ENCODE assay signal across 13 cellular contexts in genomic region chr10:128483216-128483615, GRCh38.
A peak's percentile ranks its signal among the peaks of the same experiment; 100 is the strongest.
DNase-seq lines count a peak whose midpoint lies in the region; ATAC-seq and TF ChIP-seq lines count a peak whose summit lies in the region.
"Had no signal": no experiment of that assay in that cellular context is flagged by ENCODE, and none has a peak within 500 bp of the region (broad histone marks: within the 10 kb centered on the region; RNA-seq: fewer than 3 reads in every experiment).

No MANE protein-coding gene starts in this region.

- no peaks in the 10 kb centered on the region for H3K27me3 Mint-ChIP-seq in chondrocyte (ENCODE audit: low read depth)
- H3K27me3 Mint-ChIP-seq: B cell had no signal

- H3K27ac ChIP-seq in lower lobe of right lung = no peak overlapping the region
- no peak overlapping the region for H3K27ac ChIP-seq in spleen
- H3K27ac ChIP-seq: BLaER1 treated with 17β-estradiol and CSF1 and Interleukin-3, amounts not matched to agents 10 nM and 100 nM; GM23248 had no signal

- no peaks in the 10 kb centered on the region for H3K36me3 Mint-ChIP-seq in chondrocyte (ENCODE audit: low read depth)
- H3K36me3 Mint-ChIP-seq: CD8-positive, alpha-beta T cell had no signal

- H3K9me3 ChIP-seq in lower lobe of right lung (no peaks in the 10 kb centered on the region), spleen (peaks cover 0 to 9% (median 0%) of the 10 kb centered on the region in 8 donors)

- TF ChIP-seq CTCF in chondrocyte (IDR thresholded peaks at IDR 0.05) = no peak
- no peak for TF ChIP-seq CTCF in lower lobe of right lung (IDR thresholded peaks at IDR 0.05)
- TF ChIP-seq CTCF in spleen (IDR thresholded peaks at IDR 0.05 in 8 of 11, conservative IDR thresholded peaks at IDR 0.05 in 3 of 11) = no peak

- no peaks in the 10 kb centered on the region for H3K4me1 ChIP-seq in lower lobe of right lung
- no peaks in the 10 kb centered on the region for H3K4me1 ChIP-seq in spleen

- no peak for ATAC-seq in lower lobe of right lung
- ATAC-seq in GM21526 (IDR thresholded peaks at IDR 0.05; ENCODE audit: low FRiP score, unreplicated experiment) = no peak
- ATAC-seq: CD8-positive, alpha-beta T cell had no signal

- intact Hi-C loops in lower lobe of right lung (cut with DNase I) = no loop called here
- intact Hi-C loops in spleen (cut with DNase I; ENCODE audit: low total_unique reads) = no loop called here

- H3K4me1 Mint-ChIP-seq in chondrocyte (ENCODE audit: low read depth) = no peaks in the 10 kb centered on the region
- H3K4me1 Mint-ChIP-seq: B cell had no signal

- 84 to 89% (median 87%) methylated on average over 10 to 16 of the region's 16 CpGs for WGBS in spleen, 5 donors

- no peak overlapping the region for H3K27ac Mint-ChIP-seq in chondrocyte (ENCODE audit: unreplicated experiment)
- H3K27ac Mint-ChIP-seq: B cell; CD8-positive, alpha-beta T cell had no signal

- H3K9me3 Mint-ChIP-seq in chondrocyte (ENCODE audit: low read depth) = peaks cover 19% of the 10 kb centered on the region
- H3K9me3 Mint-ChIP-seq: CD8-positive, alpha-beta T cell had no signal

- no peaks in the 10 kb centered on the region for H3K36me3 ChIP-seq in lower lobe of right lung
- no peaks in the 10 kb centered on the region for H3K36me3 ChIP-seq in spleen
- H3K36me3 ChIP-seq: BLaER1 treated with 17β-estradiol and CSF1 and Interleukin-3, amounts not matched to agents 10 nM and 100 nM had no signal

- H3K4me3 ChIP-seq in lower lobe of right lung (no peak overlapping the region), spleen (no peak overlapping the region)
- H3K4me3 ChIP-seq: BLaER1 treated with 17β-estradiol and CSF1 and Interleukin-3, amounts not matched to agents 10 nM and 100 nM; GM23248 had no signal

- no peak overlapping the region for H3K4me3 Mint-ChIP-seq in chondrocyte (ENCODE audit: unreplicated experiment)
- H3K4me3 Mint-ChIP-seq: B cell; CD8-positive, alpha-beta T cell had no signal

- H3K27me3 ChIP-seq in lower lobe of right lung (ENCODE audit: low read depth) (no peaks in the 10 kb centered on the region), spleen (replicated peaks in 1 of 7) (no peaks in the 10 kb centered on the region)
- H3K27me3 ChIP-seq: BLaER1 treated with 17β-estradiol and CSF1 and Interleukin-3, amounts not matched to agents 10 nM and 100 nM had no signal

- DNase-seq in NCI-H524 (lab: John Stamatoyannopoulos, UW) = peak; percentile 25 to 60
- DNase-seq in NCI-H524 treated with DMSO at 0.1 percent for 48 hours (lab: John Stamatoyannopoulos, UW) = no peak
- peak; percentile 79 for DNase-seq in chondrocyte (ENCODE audit: low spot score)
- DNase-seq in lower lobe of right lung = peak; percentile 40
- DNase-seq in spleen = peak; percentile 59
- DNase-seq in stimulated activated naive CD4-positive, alpha-beta T cell (lab: John Stamatoyannopoulos, UW) = no peak
- DNase-seq: Calu3; CD8-positive, alpha-beta T cell; GM23248; HCEC 1CT had no signal

- TF ChIP-seq POLR2A in spleen (IDR thresholded peaks at IDR 0.05) = no peak

Comparison
In these comparisons a context has a peak if more than half of its experiments do, and no peak if none do; other contexts are left out.
1. DNase-seq: peak in NCI-H524 (2 of 2), chondrocyte (single experiment), lower lobe of right lung (single experiment) and spleen (single experiment); none in NCI-H524 treated with DMSO at 0.1 percent for 48 hours (single experiment) and stimulated activated naive CD4-positive, alpha-beta T cell (0 of 6).